ENCODE assay signal across 19 cellular contexts in genomic region chr7:50497968-50498367, GRCh38. TPM values are rescaled to one million over a fixed set of nuclear protein-coding genes. Genes with fewer than 3 reads are reported as not detected.
DNase-seq lines count a peak whose midpoint lies in the region; ATAC-seq and TF ChIP-seq lines count a peak whose summit lies in the region.
"Had no signal": no experiment of that assay in that cellular context is flagged by ENCODE, and none has a peak within 500 bp of the region (broad histone marks: within the 10 kb centered on the region; RNA-seq: fewer than 3 reads in every experiment).

No MANE protein-coding gene starts in this region.

- no peaks in the 10 kb centered on the region for H3K4me1 ChIP-seq in breast epithelium
- peaks cover 29 to 63% of the 10 kb centered on the region in 2 donors for H3K4me1 ChIP-seq in adrenal gland (replicated peaks in 1 of 2)
- peaks cover 6 to 33% (median 16%) of the 10 kb centered on the region in 4 donors for H3K4me1 ChIP-seq in stomach
- H3K4me1 ChIP-seq: thyroid gland had no signal

- TF ChIP-seq POLR2A in breast epithelium (IDR thresholded peaks at IDR 0.05): no peak
- TF ChIP-seq POLR2A in adrenal gland (IDR thresholded peaks at IDR 0.05): no peak
- TF ChIP-seq POLR2A in stomach (IDR thresholded peaks at IDR 0.05): no peak

- H3K27ac Mint-ChIP-seq in MCF 10A (ENCODE audit: low read depth, unreplicated experiment) (peak overlapping the region; percentile 85), WTC11 (no peak overlapping the region)
- H3K27ac Mint-ChIP-seq in activated CD8-positive, alpha-beta memory T cell treated with anti-CD3 and anti-CD28 coated beads, Interleukin-2, amount 10 ng/mL, durations not matched to agents 7 days and 5 days: no peak overlapping the region
- H3K27ac Mint-ChIP-seq: CD4-positive, alpha-beta T cell; stimulated activated effector memory CD8-positive, alpha-beta T cell treated with anti-CD3 and anti-CD28 coated beads, Interleukin-12 subunit alpha, Interleukin-12 subunit beta, amount 100 ng/mL, for 72 hours had no signal

- no peak for ATAC-seq in WTC11
- ATAC-seq in activated CD8-positive, alpha-beta memory T cell treated with anti-CD3 and anti-CD28 coated beads, Interleukin-2, amount 10 ng/mL, durations not matched to agents 7 days and 5 days: no peak
- ATAC-seq: stimulated activated effector memory CD8-positive, alpha-beta T cell treated with anti-CD3 and anti-CD28 coated beads, Interleukin-12 subunit alpha, Interleukin-12 subunit beta, amount 100 ng/mL, for 72 hours had no signal

- peaks cover 56% of the 10 kb centered on the region for H3K4me1 Mint-ChIP-seq in MCF 10A (ENCODE audit: insufficient read depth, unreplicated experiment)
- H3K4me1 Mint-ChIP-seq in WTC11: 0 out of 2 replicates have a peak, but pooled peaks cover 3% of the 10 kb centered on the region
- H3K4me1 Mint-ChIP-seq in activated CD8-positive, alpha-beta memory T cell treated with anti-CD3 and anti-CD28 coated beads, Interleukin-2, amount 10 ng/mL, durations not matched to agents 7 days and 5 days: peaks cover 8% of the 10 kb centered on the region

- DNase-seq in MCF 10A (ENCODE audit: unreplicated experiment) (peak; percentile 88), breast epithelium (ENCODE audit: low spot score in 2 of 2) (no peak), adrenal gland (peak; percentile 33 to 79 (median 55)), fibroblast of villous mesenchyme (ENCODE audit: low read depth) (peak; percentile 91), stomach (no peak), WTC11 (ENCODE audit: low spot score) (no peak)
- no peak for DNase-seq in stimulated activated CD4-positive, alpha-beta T cell treated with anti-CD3 and anti-CD28 coated beads, Interleukin-1b, Interleukin-23, amount 100 ng/mL, for 48 hours
- no peak for DNase-seq in activated CD8-positive, alpha-beta memory T cell treated with anti-CD3 and anti-CD28 coated beads, Interleukin-2, amount 10 ng/mL, durations not matched to agents 7 days and 5 days
- DNase-seq: activated naive CD4-positive, alpha-beta T cell treated with anti-CD3 and anti-CD28 coated beads, Interleukin-2, amount 50 U/mL, for 16 hours; CD4-positive, alpha-beta T cell; DMS53; foreskin melanocyte; NCI-H2081 treated with DMSO at 0.1 percent for 48 hours; NCI-H524 treated with DMSO at 0.1 percent for 48 hours; OCI-M1; pancreas; thyroid gland had no signal

- H3K27ac ChIP-seq in breast epithelium: peak overlapping the region in 1 of 2 donors; percentile 30
- H3K27ac ChIP-seq in adrenal gland: peak overlapping the region; percentile 31 to 89 (median 84)
- H3K27ac ChIP-seq in stomach: peak overlapping the region in 3 of 5 donors; percentile 4 to 49 (median 5)
- H3K27ac ChIP-seq: 22Rv1, pancreas, thyroid gland had no signal

- H3K9me3 ChIP-seq in breast epithelium: no peaks in the 10 kb centered on the region
- H3K9me3 ChIP-seq in adrenal gland (replicated peaks in 1 of 3): no peaks in the 10 kb centered on the region
- no peaks in the 10 kb centered on the region for H3K9me3 ChIP-seq in stomach
- H3K9me3 ChIP-seq: pancreas, thyroid gland had no signal

- 23 to 46% (median 34%) methylated on average over 5 of the region's 5 CpGs for WGBS in adrenal gland, 4 donors
- WGBS in stomach, 5 donors: 67 to 83% (median 76%) methylated on average over 5 of the region's 5 CpGs

- H3K36me3 Mint-ChIP-seq in MCF 10A (ENCODE audit: insufficient read depth, unreplicated experiment) (no peaks in the 10 kb centered on the region), WTC11 (no peaks in the 10 kb centered on the region)
- no peaks in the 10 kb centered on the region for H3K36me3 Mint-ChIP-seq in activated CD8-positive, alpha-beta memory T cell treated with anti-CD3 and anti-CD28 coated beads, Interleukin-2, amount 10 ng/mL, durations not matched to agents 7 days and 5 days
- H3K36me3 Mint-ChIP-seq: stimulated activated effector memory CD8-positive, alpha-beta T cell treated with anti-CD3 and anti-CD28 coated beads, Interleukin-12 subunit alpha, Interleukin-12 subunit beta, amount 100 ng/mL, for 72 hours had no signal

- TF ChIP-seq CTCF in MCF 10A (IDR thresholded peaks at IDR 0.05; ENCODE audit: unreplicated experiment) (no peak), breast epithelium (IDR thresholded peaks at IDR 0.05) (no peak), adrenal gland (IDR thresholded peaks at IDR 0.05) (no peak), fibroblast of villous mesenchyme (IDR thresholded peaks at IDR 0.05; ENCODE audit: insufficient read depth, low read depth, low read length) (no peak), stomach (IDR thresholded peaks at IDR 0.05) (no peak), WTC11 (IDR thresholded peaks at IDR 0.05) (no peak)

- BruUV-seq in MCF 10A (replicated peaks; lab: Mats Ljungman, UMichigan): no TSS peak

- POLR2A ChIA-PET in MCF 10A (lab: Yijun Ruan, JAX): interaction anchor here (0.6 to 2.1 kb wide), 9 partner anchors 9 to 663 kb away, joined by 3 to 11 read pairs (median 4); no protein-coding TSS in a partner anchor
- POLR2A ChIA-PET in WTC11 (lab: Charles Lee): no interaction called here

- H3K9me3 Mint-ChIP-seq in MCF 10A (ENCODE audit: unreplicated experiment): no peaks in the 10 kb centered on the region
- peaks cover 5% of the 10 kb centered on the region for H3K9me3 Mint-ChIP-seq in WTC11
- H3K9me3 Mint-ChIP-seq in activated CD8-positive, alpha-beta memory T cell treated with anti-CD3 and anti-CD28 coated beads, Interleukin-2, amount 10 ng/mL, durations not matched to agents 7 days and 5 days (ENCODE audit: low read depth): no peaks in the 10 kb centered on the region
- H3K9me3 Mint-ChIP-seq: stimulated activated effector memory CD8-positive, alpha-beta T cell treated with anti-CD3 and anti-CD28 coated beads, Interleukin-12 subunit alpha, Interleukin-12 subunit beta, amount 100 ng/mL, for 72 hours had no signal

- H3K36me3 ChIP-seq in breast epithelium: no peaks in the 10 kb centered on the region
- H3K36me3 ChIP-seq in adrenal gland (replicated peaks in 1 of 2): no peaks in the 10 kb centered on the region
- no peaks in the 10 kb centered on the region for H3K36me3 ChIP-seq in stomach
- H3K36me3 ChIP-seq: pancreas, thyroid gland had no signal

- intact Hi-C loops in MCF 10A (cut with micrococcal nuclease) (no loop called here), breast epithelium (cut with DNase I; ENCODE audit: low total_unique reads) (no loop called here), adrenal gland (cut with DNase I) (no loop called here), stomach (cut with DNase I; ENCODE audit: low total_unique reads) (no loop called here)

- no peak overlapping the region for H3K4me3 Mint-ChIP-seq in MCF 10A (ENCODE audit: unreplicated experiment)
- no peak overlapping the region for H3K4me3 Mint-ChIP-seq in WTC11
- no peak overlapping the region for H3K4me3 Mint-ChIP-seq in activated CD8-positive, alpha-beta memory T cell treated with anti-CD3 and anti-CD28 coated beads, Interleukin-2, amount 10 ng/mL, durations not matched to agents 7 days and 5 days
- H3K4me3 Mint-ChIP-seq: CD4-positive, alpha-beta T cell; stimulated activated effector memory CD8-positive, alpha-beta T cell treated with anti-CD3 and anti-CD28 coated beads, Interleukin-12 subunit alpha, Interleukin-12 subunit beta, amount 100 ng/mL, for 72 hours had no signal

- H3K27me3 ChIP-seq in breast epithelium: no peaks in the 10 kb centered on the region
- no peaks in the 10 kb centered on the region for H3K27me3 ChIP-seq in adrenal gland
- H3K27me3 ChIP-seq in stomach: no peaks in the 10 kb centered on the region
- H3K27me3 ChIP-seq: pancreas, thyroid gland had no signal

- no peak for TF ChIP-seq EP300 in stomach (IDR thresholded peaks at IDR 0.05)

- CTCF ChIA-PET in MCF 10A (lab: Yijun Ruan, JAX): interaction anchor here (1.1 to 4.5 kb wide), 8 partner anchors 9 to 664 kb away, joined by 3 to 24 read pairs (median 4); no protein-coding TSS in a partner anchor
- CTCF ChIA-PET in WTC11 (lab: Charles Lee): interaction anchor here (1.4 kb wide), 1 partner anchor 64 kb away, joined by 3 read pairs; no protein-coding TSS in a partner anchor
- CTCF ChIA-PET in activated CD8-positive, alpha-beta memory T cell treated with anti-CD3 and anti-CD28 coated beads, Interleukin-2, amount 10 ng/mL, durations not matched to agents 7 days and 5 days (lab: Charles Lee): interaction anchor here (0.9 to 1.3 kb wide), 2 partner anchors 30 to 663 kb away, joined by 3 to 4 read pairs; no protein-coding TSS in a partner anchor

- no peak overlapping the region for H3K4me3 ChIP-seq in breast epithelium
- H3K4me3 ChIP-seq in adrenal gland: no peak overlapping the region
- no peak overlapping the region for H3K4me3 ChIP-seq in fibroblast of villous mesenchyme (ENCODE audit: low read depth, low read length)
- H3K4me3 ChIP-seq in stomach: no peak overlapping the region
- H3K4me3 ChIP-seq: pancreas, thyroid gland had no signal

- H3K27me3 Mint-ChIP-seq in MCF 10A (ENCODE audit: insufficient read depth, unreplicated experiment) (no peaks in the 10 kb centered on the region), WTC11 (ENCODE audit: low read depth) (no peaks in the 10 kb centered on the region; the same call in 1 of the 2 replicates)
- H3K27me3 Mint-ChIP-seq in activated CD8-positive, alpha-beta memory T cell treated with anti-CD3 and anti-CD28 coated beads, Interleukin-2, amount 10 ng/mL, durations not matched to agents 7 days and 5 days: peaks cover 33% of the 10 kb centered on the region

TF ChIP-seq in WTC11, 78 proteins besides CTCF, POLR2A, EP300 and RAD21 (continues in another document):
- TF ChIP-seq OVOL2 (CRISPR knock-in tag; IDR thresholded peaks at IDR 0.05; ENCODE audit: borderline replicate concordance) (no peak), MXD4 (CRISPR knock-in tag; IDR thresholded peaks at IDR 0.05; ENCODE audit: borderline replicate concordance) (no peak), ZNF671 (CRISPR knock-in tag; IDR thresholded peaks at IDR 0.05) (no peak), ZBTB21 (CRISPR knock-in tag; IDR thresholded peaks at IDR 0.05; ENCODE audit: borderline replicate concordance) (no peak), ATF1 (CRISPR knock-in tag; IDR thresholded peaks at IDR 0.05) (no peak)
- TF ChIP-seq, protein P1, sequence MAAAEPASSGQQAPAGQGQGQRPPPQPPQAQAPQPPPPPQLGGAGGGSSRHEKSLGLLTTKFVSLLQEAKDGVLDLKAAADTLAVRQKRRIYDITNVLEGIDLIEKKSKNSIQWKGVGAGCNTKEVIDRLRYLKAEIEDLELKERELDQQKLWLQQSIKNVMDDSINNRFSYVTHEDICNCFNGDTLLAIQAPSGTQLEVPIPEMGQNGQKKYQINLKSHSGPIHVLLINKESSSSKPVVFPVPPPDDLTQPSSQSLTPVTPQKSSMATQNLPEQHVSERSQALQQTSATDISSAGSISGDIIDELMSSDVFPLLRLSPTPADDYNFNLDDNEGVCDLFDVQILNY (CRISPR knock-in tag; IDR thresholded peaks at IDR 0.05): no peak

RNA-seq across cellular contexts. Expression of gene FIGNL1, which starts 47.8 kb away (rescaled TPM):
- total RNA-seq in MCF 10A (2022) (10.7 and 14.5 TPM in 2 replicates), breast epithelium (10 to 100 TPM; 10.8 to 13.1 (median 11.7) TPM), adrenal gland (1 to 10 TPM; 4.5 to 9.8 (median 7.7) TPM), fibroblast of villous mesenchyme (20.3 and 21.9 TPM in 2 replicates), stomach (10 to 100 TPM in 2 of 5 donors, 1 to 10 TPM in 2, under 1 TPM in 1; 0.29 to 32.1 (median 6.4) TPM), WTC11 (2021) (6.4 to 7.1 TPM (median 6.7 TPM) in 3 replicates)
- polyA plus RNA-seq in adrenal gland (1 to 10 TPM; 4.0 to 8.1 (median 7.9) TPM), stomach (1 to 10 TPM; 2.1 to 5.2 (median 3.2) TPM)
- total RNA-seq in activated CD8-positive, alpha-beta memory T cell treated with anti-CD3 and anti-CD28 coated beads, Interleukin-2, amount 10 ng/mL, durations not matched to agents 7 days and 5 days: 10 to 100 TPM; 40.6 to 48.7 TPM

Comparison
In these comparisons a context has a peak if more than half of its experiments do, and no peak if none do; other contexts are left out.
1. DNase-seq: peak in MCF 10A (single experiment), adrenal gland (7 of 7) and fibroblast of villous mesenchyme (single experiment); none in breast epithelium (0 of 2), stomach (single experiment), WTC11 (single experiment), stimulated activated CD4-positive, alpha-beta T cell treated with anti-CD3 and anti-CD28 coated beads, Interleukin-1b, Interleukin-23, amount 100 ng/mL, for 48 hours (single experiment) and activated CD8-positive, alpha-beta memory T cell treated with anti-CD3 and anti-CD28 coated beads, Interleukin-2, amount 10 ng/mL, durations not matched to agents 7 days and 5 days (single experiment).